In the genomic region with DNA sequence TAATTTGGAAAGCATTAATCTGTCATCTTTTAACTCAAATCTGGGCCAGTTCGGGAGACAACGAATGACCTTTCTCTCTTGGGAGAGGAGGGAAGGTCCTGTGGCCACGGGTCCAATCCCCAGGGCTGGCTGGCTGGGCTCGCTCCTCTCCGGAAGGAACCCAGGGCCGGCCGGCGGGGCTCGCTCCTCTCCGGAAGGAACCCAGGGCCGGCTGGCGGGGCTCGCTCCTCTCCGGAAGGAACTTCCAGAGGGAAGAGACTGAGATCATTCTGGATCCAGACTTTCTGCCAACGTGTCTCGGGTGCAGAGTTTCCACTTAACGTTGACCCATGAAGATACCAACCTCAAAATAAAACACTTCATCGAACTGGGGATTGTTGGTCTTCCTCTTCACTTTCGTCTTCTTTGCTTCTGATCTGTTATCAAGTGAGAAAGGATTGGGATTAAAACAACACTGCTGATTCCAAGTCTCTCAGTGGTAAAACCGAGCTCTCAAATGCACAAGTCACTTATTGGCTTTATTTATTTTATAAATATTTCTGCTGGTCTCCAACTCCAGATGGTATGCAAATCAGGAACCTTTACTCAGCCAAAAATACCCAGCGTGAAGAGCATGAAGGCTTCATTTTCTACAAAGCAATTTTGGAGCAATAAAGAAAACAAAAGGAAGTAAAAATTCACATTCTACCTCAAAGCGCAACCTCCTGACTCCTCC, we compare ENCODE assay signal across 12 cellular contexts. TPM values are rescaled to one million over a fixed set of nuclear protein-coding genes. Genes with fewer than 3 reads are reported as not detected.
DNase-seq lines count a peak whose midpoint lies in the region; ATAC-seq, FAIRE-seq and TF ChIP-seq lines count a peak whose summit lies in the region.
"Had no signal": no experiment of that assay in that cellular context is flagged by ENCODE, and none has a peak within 500 bp of the region (broad histone marks: within the 10 kb centered on the region; RNA-seq: fewer than 3 reads in every experiment).

No MANE protein-coding gene starts in this region.

- TF ChIP-seq CTCF in right lobe of liver (IDR thresholded peaks at IDR 0.05), result no peak
- no peak for TF ChIP-seq CTCF in HepG2 (CRISPR knock-in tag; IDR thresholded peaks at IDR 0.05)

- H3K36me3 ChIP-seq in right lobe of liver, result no peaks in the 10 kb centered on the region
- no peaks in the 10 kb centered on the region for H3K36me3 ChIP-seq in HepG2 (replicated peaks in 1 of 2; ENCODE audit: control insufficient read depth in 1 of 2, insufficient read depth in 2 of 2, low read length in 2 of 2)
- peaks cover 65 to 73% of the 10 kb centered on the region in 2 experiments for H3K36me3 ChIP-seq in mesenchymal stem cell (ENCODE audit: control insufficient read depth in 1 of 2, insufficient read depth in 2 of 2, low read depth in 1 of 2, low read length in 2 of 2)
- H3K36me3 ChIP-seq in aorta (ENCODE audit: control insufficient read depth in 1 of 2, insufficient read depth in 2 of 2, low read length in 1 of 2), result no peaks in the 10 kb centered on the region
- peaks cover 73% of the 10 kb centered on the region for H3K36me3 ChIP-seq in CD8-positive, alpha-beta memory T cell (ENCODE audit: insufficient read depth, low read length)

- WGBS in right lobe of liver (ENCODE audit: insufficient coverage, low coverage, low lambda C conversion rate, missing lambda C conversion rate), result 46% methylated on average over 9 of the region's 22 CpGs
- 30% methylated on average over 14 of the region's 22 CpGs for WGBS in HepG2 (ENCODE audit: low lambda C conversion rate)
- WGBS in mesenchymal stem cell, result 83% methylated on average over 18 of the region's 22 CpGs
- WGBS in aorta, 2 donors, result 2 to 6% methylated on average over 22 of the region's 22 CpGs

- no peaks in the 10 kb centered on the region for H3K79me2 ChIP-seq in HepG2 (ENCODE audit: insufficient read depth, low read length)

- H3K27me3 ChIP-seq in right lobe of liver, result no peaks in the 10 kb centered on the region
- H3K27me3 ChIP-seq in HepG2 (ENCODE audit: control insufficient read depth in 1 of 2, insufficient read depth in 2 of 2, low read length in 2 of 2), result peaks cover 6 to 60% of the 10 kb centered on the region in 2 experiments
- H3K27me3 ChIP-seq in mesenchymal stem cell (ENCODE audit: control insufficient read depth in 1 of 2, insufficient read depth in 1 of 2, low read length in 2 of 2), result no peaks in the 10 kb centered on the region
- H3K27me3 ChIP-seq in aorta (ENCODE audit: control insufficient read depth in 1 of 2, insufficient read depth in 2 of 2, low read length in 1 of 2), result no peaks in the 10 kb centered on the region
- H3K27me3 ChIP-seq in CD8-positive, alpha-beta memory T cell (ENCODE audit: insufficient read depth, low read length, poor library complexity, severe bottlenecking), result no peaks in the 10 kb centered on the region
- H3K27me3 ChIP-seq: body of pancreas, SJSA1 had no signal

- H3K14ac ChIP-seq in mesenchymal stem cell (ENCODE audit: low read length in 2 of 2), result peak overlapping the region in 1 of 2 experiments; percentile 82

- H3K4ac ChIP-seq in mesenchymal stem cell (ENCODE audit: low read depth in 1 of 2, low read length in 2 of 2), result no peak overlapping the region

- no peak overlapping the region for H3K27ac ChIP-seq in right lobe of liver
- H3K27ac ChIP-seq in HepG2 (ENCODE audit: extremely low read length, insufficient read depth, low read length), result no peak overlapping the region
- H3K27ac ChIP-seq in mesenchymal stem cell (ENCODE audit: low read length, poor library complexity, severe bottlenecking), result peak overlapping the region; percentile 89
- peak overlapping the region in 1 of 2 donors; percentile 7 for H3K27ac ChIP-seq in aorta (ENCODE audit: low read depth in 1 of 2, low read length in 2 of 2)
- H3K27ac ChIP-seq in CD8-positive, alpha-beta memory T cell (ENCODE audit: low read depth, low read length), result no peak overlapping the region
- H3K27ac ChIP-seq: body of pancreas, SJSA1 had no signal

- ATAC-seq in right lobe of liver, result peak in 3 of 4 donors; percentile 10 to 48 (median 23)
- no peak for ATAC-seq in HepG2
- peak; percentile 58 for ATAC-seq in aorta (ENCODE audit: low FRiP score)
- no peak for ATAC-seq in GM21423 (IDR thresholded peaks at IDR 0.05; ENCODE audit: unreplicated experiment)
- ATAC-seq: body of pancreas; naive thymus-derived CD8-positive, alpha-beta T cell had no signal

- H3K18ac ChIP-seq in mesenchymal stem cell (ENCODE audit: low read depth in 1 of 2, low read length in 2 of 2), result no peak overlapping the region

- H3K4me2 ChIP-seq in HepG2 (ENCODE audit: low read depth, low read length), result no peak overlapping the region
- H3K4me2 ChIP-seq in mesenchymal stem cell (ENCODE audit: low read length, poor library complexity, severe bottlenecking), result no peak overlapping the region

- H2BK5ac ChIP-seq in mesenchymal stem cell (ENCODE audit: low read depth, low read length, poor library complexity, severe bottlenecking), result no peak overlapping the region

- no peaks in the 10 kb centered on the region for H4K20me1 ChIP-seq in HepG2 (ENCODE audit: insufficient read depth, low read length)

- H3K9me3 ChIP-seq in right lobe of liver, result no peaks in the 10 kb centered on the region
- H3K9me3 ChIP-seq in HepG2 (ENCODE audit: low read length), result no peaks in the 10 kb centered on the region
- H3K9me3 ChIP-seq in mesenchymal stem cell (ENCODE audit: control insufficient read depth, low read length), result no peaks in the 10 kb centered on the region
- no peaks in the 10 kb centered on the region for H3K9me3 ChIP-seq in aorta (ENCODE audit: control insufficient read depth, low read length)
- H3K9me3 ChIP-seq in CD8-positive, alpha-beta memory T cell (ENCODE audit: low read length), result no peaks in the 10 kb centered on the region
- H3K9me3 ChIP-seq: body of pancreas, SJSA1 had no signal

- FAIRE-seq in HepG2 (lab: Jason Lieb, UNC), result no peak

- H2BK15ac ChIP-seq in mesenchymal stem cell (ENCODE audit: low read depth, poor library complexity, severe bottlenecking), result no peak overlapping the region

- peak overlapping the region in 1 of 8 donors; percentile 5 for H3K27ac Mint-ChIP-seq in CD8-positive, alpha-beta memory T cell

- intact Hi-C loops in right lobe of liver (cut with DNase I), result no loop called here
- intact Hi-C loops in HepG2 (cut with micrococcal nuclease; ENCODE audit: unreplicated experiment), result no loop called here
- intact Hi-C loops in aorta (cut with DNase I), result loop anchor here in 1 of 2 donors (5.0 kb wide), 1 partner anchor 105 kb away; a partner anchor contains a TSS

- H3K27me3 Mint-ChIP-seq in CD8-positive, alpha-beta memory T cell, result peaks cover 0 to 7% of the 10 kb centered on the region in 2 donors
- H3K27me3 Mint-ChIP-seq: naive thymus-derived CD8-positive, alpha-beta T cell had no signal

- no peak overlapping the region for H3K4me3 Mint-ChIP-seq in CD8-positive, alpha-beta memory T cell
- H3K4me3 Mint-ChIP-seq: naive thymus-derived CD8-positive, alpha-beta T cell had no signal

- CTCF ChIA-PET in HepG2 (lab: Yijun Ruan, JAX; ENCODE audit: low intra/inter-chr PET ratio, low total read pairs), result no interaction called here
- CTCF ChIA-PET in CD8-positive, alpha-beta memory T cell (lab: Charles Lee), result no interaction called here

- H2BK120ac ChIP-seq in mesenchymal stem cell (ENCODE audit: low read depth, low read length), result no peak overlapping the region

- no peak overlapping the region for H3K4me3 ChIP-seq in right lobe of liver
- no peak overlapping the region for H3K4me3 ChIP-seq in HepG2 (replicated peaks in 1 of 3; ENCODE audit: insufficient read depth in 1 of 3, low read depth in 2 of 3, low read length in 3 of 3)
- H3K4me3 ChIP-seq in mesenchymal stem cell (ENCODE audit: insufficient read depth in 1 of 2, low read depth in 1 of 2, low read length in 2 of 2), result peak overlapping the region in 1 of 2 experiments; percentile 12
- H3K4me3 ChIP-seq in aorta (ENCODE audit: low read length in 2 of 2), result no peak overlapping the region
- no peak overlapping the region for H3K4me3 ChIP-seq in CD8-positive, alpha-beta memory T cell (ENCODE audit: low read length)
- H3K4me3 ChIP-seq: body of pancreas, SJSA1 had no signal

- no peaks in the 10 kb centered on the region for H3K4me1 ChIP-seq in right lobe of liver
- H3K4me1 ChIP-seq in HepG2 (ENCODE audit: insufficient read depth, low read length), result peaks cover 10% of the 10 kb centered on the region; the same call in 1 of the 2 replicates
- H3K4me1 ChIP-seq in mesenchymal stem cell (ENCODE audit: control insufficient read depth, insufficient read depth, low read depth, low read length), result peaks cover 69% of the 10 kb centered on the region
- no peaks in the 10 kb centered on the region for H3K4me1 ChIP-seq in aorta (ENCODE audit: control insufficient read depth in 1 of 2, insufficient read depth in 2 of 2, low read length in 2 of 2)
- no peaks in the 10 kb centered on the region for H3K4me1 ChIP-seq in CD8-positive, alpha-beta memory T cell (ENCODE audit: insufficient read depth, low read length)

- no peak overlapping the region for H4K91ac ChIP-seq in mesenchymal stem cell (ENCODE audit: low read length)

- no peak overlapping the region for H3K23ac ChIP-seq in mesenchymal stem cell (ENCODE audit: low read length in 2 of 2)

- H3K4me1 Mint-ChIP-seq in CD8-positive, alpha-beta memory T cell, result peaks cover 18 to 29% (median 22%) of the 10 kb centered on the region in 3 donors

- peaks cover 0 to 72% (median 9%) of the 10 kb centered on the region in 3 donors for H3K36me3 Mint-ChIP-seq in CD8-positive, alpha-beta memory T cell

- H2BK12ac ChIP-seq in mesenchymal stem cell (ENCODE audit: low read length in 2 of 2), result peak overlapping the region in 1 of 2 experiments; percentile 37

- no peak overlapping the region for H2AFZ ChIP-seq in HepG2 (ENCODE audit: low read length)
- H2AFZ ChIP-seq in mesenchymal stem cell (ENCODE audit: low read depth, low read length), result no peak overlapping the region

- no peak for TF ChIP-seq RAD21 in HepG2 (CRISPR knock-in tag; IDR thresholded peaks at IDR 0.05)

- TF ChIP-seq POLR2A in right lobe of liver (IDR thresholded peaks at IDR 0.05) (no peak), HepG2 (IDR thresholded peaks at IDR 0.05; ENCODE audit: insufficient read depth in 1 of 2, low read depth in 2 of 2, low read length in 2 of 2) (no peak)

- peak in 1 of 3 donors; percentile 59 for DNase-seq in right lobe of liver
- no peak for DNase-seq in HepG2 (ENCODE audit: low spot score)
- DNase-seq in dermis blood vessel endothelial cell, result peak; percentile 56
- DNase-seq in mesenchymal stem cell, result no peak
- DNase-seq in aorta, result peak; percentile 78 to 86
- DNase-seq in cerebellar cortex (ENCODE audit: low spot score), result no peak
- DNase-seq in CD8-positive, alpha-beta memory T cell, result no peak
- DNase-seq: body of pancreas; naive thymus-derived CD8-positive, alpha-beta T cell; NCI-H2227 treated with DMSO at 0.1 percent for 48 hours had no signal

- no peak overlapping the region for H3K9ac ChIP-seq in HepG2 (ENCODE audit: insufficient read depth, low read depth, low read length)
- H3K9ac ChIP-seq in mesenchymal stem cell (ENCODE audit: low read length), result peak overlapping the region; percentile 78

- H3K79me1 ChIP-seq in mesenchymal stem cell (replicated peaks; ENCODE audit: low read length, poor library complexity, severe bottlenecking), result peaks cover 13% of the 10 kb centered on the region

- in situ Hi-C loops in HepG2 (cut with HindIII; ENCODE audit: extremely low pct_ligation_motif_present, low pct_unique_long_range_greater_than_20kb), result no loop called here

- POLR2A ChIA-PET in HepG2 (lab: Yijun Ruan, JAX), result no interaction called here
- POLR2A ChIA-PET in CD8-positive, alpha-beta memory T cell (lab: Charles Lee), result no interaction called here

- TF ChIP-seq EP300 in HepG2 (IDR thresholded peaks at IDR 0.05; ENCODE audit: low read depth in 2 of 2, low read length in 2 of 2) (no peak), HepG2 (CRISPR knock-in tag; IDR thresholded peaks at IDR 0.05; ENCODE audit: borderline replicate concordance) (no peak)

- peaks cover 0 to 7% (median 0%) of the 10 kb centered on the region in 5 donors for H3K9me3 Mint-ChIP-seq in CD8-positive, alpha-beta memory T cell

- no peak overlapping the region for H4K8ac ChIP-seq in mesenchymal stem cell (ENCODE audit: low read length)

- BruUV-seq in HepG2 (replicated peaks; lab: Mats Ljungman, UMichigan), result no TSS peak

- H2AK5ac ChIP-seq in mesenchymal stem cell (ENCODE audit: low read length, severe bottlenecking), result peak overlapping the region; percentile 97

RNA-seq across cellular contexts. Expression of a gene that starts 53.3 kb away (rescaled TPM):
- total RNA-seq in right lobe of liver (1 to 10 TPM in 2 of 6 experiments, under 1 TPM in 4; 0.04 to 1.1 (median 0.60) TPM), HepG2 (2016; rRNA removed; fragmentation: Illumina TruSeq; extraction: Trizol) (not detected in 2 replicates), dermis blood vessel endothelial cell (0.17 and 0.28 TPM in 2 replicates), aorta (1 to 10 TPM; 2.1 to 3.5 TPM)
- not detected in 2 replicates for total RNA-seq in HepG2 (2016; cell fraction: cytosol; rRNA removed; fragmentation: Illumina TruSeq; extraction: Trizol; ENCODE audit: low read depth)
- total RNA-seq in HepG2 (2016; cell fraction: insoluble cytoplasmic fraction; rRNA removed; fragmentation: Illumina TruSeq; extraction: Trizol), result not detected in 2 replicates
- not detected in 2 replicates for total RNA-seq in HepG2 (2016; cell fraction: membrane; rRNA removed; fragmentation: Illumina TruSeq; extraction: Trizol)
- not detected in 2 replicates for total RNA-seq in HepG2 (2016; cell fraction: nucleus; rRNA removed; fragmentation: Illumina TruSeq; extraction: Trizol)
- polyA plus RNA-seq in HepG2 (2011; rRNA removed) (0.01 TPM in 1 of 2 replicates, not detected in the other), aorta (under 1 TPM; 0.13 to 0.43 TPM)
- polyA plus RNA-seq in HepG2 (2011; cell fraction: cytosol; rRNA removed), result not detected in 2 replicates
- 0.03 TPM in 1 of 2 replicates, not detected in the other for polyA plus RNA-seq in HepG2 (2011; cell fraction: nucleus; rRNA removed)
- not detected in 2 replicates for polyA plus RNA-seq in HepG2 (2012)
- polyA plus RNA-seq in HepG2 (2016; cell fraction: cytosol; fragmentation: Illumina TruSeq; extraction: Trizol; ENCODE audit: low read depth), result not detected in 2 replicates
- polyA plus RNA-seq in HepG2 (2016; cell fraction: insoluble cytoplasmic fraction; fragmentation: Illumina TruSeq; extraction: Trizol; ENCODE audit: low read depth), result not detected in 2 replicates
- polyA plus RNA-seq in HepG2 (2016; cell fraction: membrane; fragmentation: Illumina TruSeq; extraction: Trizol; ENCODE audit: low read depth), result not detected in 2 replicates
- not detected in 2 replicates for polyA plus RNA-seq in HepG2 (2016; cell fraction: nucleus; fragmentation: Illumina TruSeq; extraction: Trizol; ENCODE audit: insufficient read depth, low read depth)
- 1.9 TPM in 1 of 2 replicates, not detected in the other for polyA minus RNA-seq in HepG2 (2011; rRNA and poly(A)+ RNA removed; ENCODE audit: low replicate concordance)
- polyA minus RNA-seq in HepG2 (2011; cell fraction: cytosol; rRNA and poly(A)+ RNA removed), result not detected in 2 replicates
- 0.13 TPM in 1 of 2 replicates, not detected in the other for polyA minus RNA-seq in HepG2 (2011; cell fraction: nucleus; rRNA and poly(A)+ RNA removed)
- polyA plus RNA-seq in mesenchymal stem cell (2013, experiment 1 of 2), result 0.43 TPM
- 0.45 TPM for polyA plus RNA-seq in mesenchymal stem cell (2013, experiment 2 of 2)
- 1 to 10 TPM; 1.2 to 1.8 TPM for total RNA-seq in CD8-positive, alpha-beta memory T cell
- polyA plus RNA-seq in CD8-positive, alpha-beta memory T cell, result 2.2 TPM
- total RNA-seq: SJSA1 had no signal

Comparison
In these comparisons a context has a peak if more than half of its experiments do, and no peak if none do; other contexts are left out.
1. ATAC-seq: peak in right lobe of liver (3 of 4) and aorta (single experiment); none in HepG2 (single experiment) and GM21423 (single experiment).
2. DNase-seq: peak in dermis blood vessel endothelial cell (single experiment) and aorta (2 of 2); none in HepG2 (single experiment), mesenchymal stem cell (single experiment), cerebellar cortex (single experiment) and CD8-positive, alpha-beta memory T cell (0 of 5).